ENCODE assay signal across 19 cellular contexts in genomic region chr2:61185329-61185728, GRCh38. TPM values are rescaled to one million over a fixed set of nuclear protein-coding genes. Genes with fewer than 3 reads are reported as not detected.
DNase-seq lines count a peak whose midpoint lies in the region; ATAC-seq and TF ChIP-seq lines count a peak whose summit lies in the region.
"Had no signal": no experiment of that assay in that cellular context is flagged by ENCODE, and none has a peak within 500 bp of the region (broad histone marks: within the 10 kb centered on the region; RNA-seq: fewer than 3 reads in every experiment).

No MANE protein-coding gene starts in this region.

- intact Hi-C loops in left lung (cut with DNase I), result no loop called here

- H3K4me1 Mint-ChIP-seq in activated naive CD4-positive, alpha-beta T cell treated with anti-CD3 and anti-CD28 coated beads, Interleukin-2, amount 50 U/mL, for 24 hours, result peaks cover 47% of the 10 kb centered on the region
- H3K4me1 Mint-ChIP-seq in IgD-negative memory B cell (peaks cover 0 to 22% (median 10%) of the 10 kb centered on the region in 3 donors), endothelial cell (ENCODE audit: unreplicated experiment) (peaks cover 15% of the 10 kb centered on the region)
- H3K4me1 Mint-ChIP-seq in stimulated activated effector memory CD8-positive, alpha-beta T cell treated with anti-CD3 and anti-CD28 coated beads, Interleukin-12 subunit alpha, Interleukin-12 subunit beta, amount 100 ng/mL, for 72 hours, result peaks cover 36% of the 10 kb centered on the region

- no peaks in the 10 kb centered on the region for H3K27me3 ChIP-seq in left lung
- H3K27me3 ChIP-seq: heart right ventricle, uterus had no signal

- TF ChIP-seq CTCF in endothelial cell (IDR thresholded peaks at IDR 0.05; ENCODE audit: unreplicated experiment) (no peak), left lung (IDR thresholded peaks at IDR 0.05) (no peak)

- H3K36me3 ChIP-seq in left lung, result peaks cover 7 to 100% of the 10 kb centered on the region in 2 donors
- H3K36me3 ChIP-seq: uterus had no signal

- no peaks in the 10 kb centered on the region for H3K9me3 ChIP-seq in left lung
- H3K9me3 ChIP-seq: heart right ventricle, uterus had no signal

- peak overlapping the region; percentile 41 for H3K27ac Mint-ChIP-seq in activated naive CD4-positive, alpha-beta T cell treated with anti-CD3 and anti-CD28 coated beads, Interleukin-2, amount 50 U/mL, for 24 hours
- H3K27ac Mint-ChIP-seq in IgD-negative memory B cell, result peak overlapping the region in 2 of 3 donors; percentile 6 to 85
- H3K27ac Mint-ChIP-seq in endothelial cell (ENCODE audit: unreplicated experiment), result peak overlapping the region; percentile 59
- H3K27ac Mint-ChIP-seq in stimulated activated effector memory CD8-positive, alpha-beta T cell treated with anti-CD3 and anti-CD28 coated beads, Interleukin-12 subunit alpha, Interleukin-12 subunit beta, amount 100 ng/mL, for 72 hours, result peak overlapping the region; percentile 66
- H3K27ac Mint-ChIP-seq: activated CD4-positive, alpha-beta T cell treated with anti-CD3 and anti-CD28 coated beads, Interleukin-2, amount 10 ng/mL, durations not matched to agents 7 days and 5 days had no signal

- H3K4me1 ChIP-seq in left lung, result peaks cover 4 to 22% of the 10 kb centered on the region in 2 donors

- H3K4me3 ChIP-seq in left lung, result no peak overlapping the region
- H3K4me3 ChIP-seq: heart right ventricle, uterus had no signal

- no peak overlapping the region for H3K27ac ChIP-seq in left lung
- H3K27ac ChIP-seq: heart right ventricle, uterus had no signal

- no peak for ATAC-seq in stimulated activated effector memory CD8-positive, alpha-beta T cell treated with anti-CD3 and anti-CD28 coated beads, Interleukin-12 subunit alpha, Interleukin-12 subunit beta, amount 100 ng/mL, for 72 hours
- ATAC-seq in HG02588 (IDR thresholded peaks at IDR 0.05; ENCODE audit: unreplicated experiment), result no peak
- no peak for ATAC-seq in left lung
- ATAC-seq: heart right ventricle had no signal

- no peaks in the 10 kb centered on the region for H3K9me3 Mint-ChIP-seq in activated naive CD4-positive, alpha-beta T cell treated with anti-CD3 and anti-CD28 coated beads, Interleukin-2, amount 50 U/mL, for 24 hours
- H3K9me3 Mint-ChIP-seq in IgD-negative memory B cell (no peaks in the 10 kb centered on the region), endothelial cell (ENCODE audit: unreplicated experiment) (no peaks in the 10 kb centered on the region)
- H3K9me3 Mint-ChIP-seq in stimulated activated effector memory CD8-positive, alpha-beta T cell treated with anti-CD3 and anti-CD28 coated beads, Interleukin-12 subunit alpha, Interleukin-12 subunit beta, amount 100 ng/mL, for 72 hours, result no peaks in the 10 kb centered on the region
- H3K9me3 Mint-ChIP-seq: activated CD4-positive, alpha-beta T cell treated with anti-CD3 and anti-CD28 coated beads, Interleukin-2, amount 10 ng/mL, durations not matched to agents 7 days and 5 days had no signal

- no peaks in the 10 kb centered on the region for H3K27me3 Mint-ChIP-seq in activated naive CD4-positive, alpha-beta T cell treated with anti-CD3 and anti-CD28 coated beads, Interleukin-2, amount 50 U/mL, for 24 hours
- H3K27me3 Mint-ChIP-seq in IgD-negative memory B cell, result no peaks in the 10 kb centered on the region
- H3K27me3 Mint-ChIP-seq in endothelial cell (ENCODE audit: unreplicated experiment), result peaks cover 5% of the 10 kb centered on the region
- H3K27me3 Mint-ChIP-seq: activated CD4-positive, alpha-beta T cell treated with anti-CD3 and anti-CD28 coated beads, Interleukin-2, amount 10 ng/mL, durations not matched to agents 7 days and 5 days had no signal

- peaks cover 31% of the 10 kb centered on the region for H3K36me3 Mint-ChIP-seq in activated naive CD4-positive, alpha-beta T cell treated with anti-CD3 and anti-CD28 coated beads, Interleukin-2, amount 50 U/mL, for 24 hours
- peaks cover 2% of the 10 kb centered on the region for H3K36me3 Mint-ChIP-seq in IgD-negative memory B cell
- H3K36me3 Mint-ChIP-seq in endothelial cell (ENCODE audit: low read depth, unreplicated experiment), result peaks cover 61% of the 10 kb centered on the region
- peaks cover 100% of the 10 kb centered on the region for H3K36me3 Mint-ChIP-seq in stimulated activated effector memory CD8-positive, alpha-beta T cell treated with anti-CD3 and anti-CD28 coated beads, Interleukin-12 subunit alpha, Interleukin-12 subunit beta, amount 100 ng/mL, for 72 hours

- H3K4me3 Mint-ChIP-seq in activated naive CD4-positive, alpha-beta T cell treated with anti-CD3 and anti-CD28 coated beads, Interleukin-2, amount 50 U/mL, for 24 hours, result no peak overlapping the region
- H3K4me3 Mint-ChIP-seq in IgD-negative memory B cell, result peak overlapping the region in 2 of 4 donors; percentile 1 to 14
- peak overlapping the region; percentile 10 for H3K4me3 Mint-ChIP-seq in endothelial cell (ENCODE audit: unreplicated experiment)
- no peak overlapping the region for H3K4me3 Mint-ChIP-seq in stimulated activated effector memory CD8-positive, alpha-beta T cell treated with anti-CD3 and anti-CD28 coated beads, Interleukin-12 subunit alpha, Interleukin-12 subunit beta, amount 100 ng/mL, for 72 hours
- H3K4me3 Mint-ChIP-seq: activated CD4-positive, alpha-beta T cell treated with anti-CD3 and anti-CD28 coated beads, Interleukin-2, amount 10 ng/mL, durations not matched to agents 7 days and 5 days had no signal

- DNase-seq in activated naive CD4-positive, alpha-beta T cell treated with Interleukin-2 at 50 U/mL for 16 hours, result no peak
- DNase-seq in endothelial cell (ENCODE audit: low spot score) (no peak), CD1c-positive myeloid dendritic cell (ENCODE audit: extremely low spot score) (no peak), left lung (no peak)
- peak in 1 of 2 donors; percentile 38 for DNase-seq in stimulated activated effector memory CD8-positive, alpha-beta T cell treated with anti-CD3 and anti-CD28 coated beads, Interleukin-12 subunit alpha, Interleukin-12 subunit beta, amount 100 ng/mL, for 72 hours (ENCODE audit: low spot score in 2 of 2)
- DNase-seq: activated CD4-positive, alpha-beta T cell treated with anti-CD3 and anti-CD28 coated beads, Interleukin-2, amount 10 ng/mL, durations not matched to agents 7 days and 5 days; C1 segment of cervical spinal cord; heart right ventricle; KG1; NCI-H187 treated with DMSO at 0.1 percent for 48 hours; NCI-H446; SHP77; stimulated activated CD4-positive, alpha-beta T cell treated with anti-CD3 and anti-CD28 coated beads, Interleukin-12 subunit alpha, Interleukin-12 subunit beta, amount 100 ng/mL, for 4 hours; stimulated activated CD8-positive, alpha-beta memory T cell treated with anti-CD3 and anti-CD28 coated beads, Interleukin-4, amount 100 ng/mL, for 48 hours; SW 1271; uterus had no signal

RNA-seq across cellular contexts. Expression of gene C2orf74, which starts 23.3 kb away (rescaled TPM):
- polyA plus RNA-seq in IgD-negative memory B cell, result 40.9 TPM
- total RNA-seq in endothelial cell (ENCODE audit: unreplicated experiment) (13.6 TPM), left lung (10 to 100 TPM in 1 of 2 donors, 1 to 10 TPM in 1; 5.0 to 11.4 TPM)
